In the genomic region with DNA sequence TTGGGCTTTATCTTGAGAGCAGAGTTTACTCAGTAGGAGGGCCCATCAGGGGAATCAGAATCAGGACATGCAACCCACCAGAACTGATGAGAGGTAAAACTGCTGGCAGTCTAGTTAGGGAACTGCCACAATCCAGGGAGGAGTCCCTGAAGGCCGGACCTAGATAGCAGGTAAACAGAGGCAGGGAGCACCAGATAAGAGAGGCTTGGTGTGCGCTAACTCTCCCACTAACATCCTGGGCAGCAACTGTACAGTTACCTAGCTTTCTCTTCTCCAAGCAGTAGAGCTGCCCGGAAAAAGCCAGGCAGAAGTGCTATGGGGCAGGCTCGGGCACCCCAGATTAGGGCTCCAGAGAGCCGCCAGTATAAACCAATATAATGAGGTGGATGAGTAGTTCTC, we compare ENCODE assay signal across 11 cellular contexts. TPM values are rescaled to one million over a fixed set of nuclear protein-coding genes. Genes with fewer than 3 reads are reported as not detected.
DNase-seq lines count a peak whose midpoint lies in the region; ATAC-seq, FAIRE-seq and TF ChIP-seq lines count a peak whose summit lies in the region.
"Had no signal": no experiment of that assay in that cellular context is flagged by ENCODE, and none has a peak within 500 bp of the region (broad histone marks: within the 10 kb centered on the region; RNA-seq: fewer than 3 reads in every experiment).

No MANE protein-coding gene starts in this region.

- no peaks in the 10 kb centered on the region for H3F3A ChIP-seq in PC-3 (ENCODE audit: low read length, unreplicated experiment)

- intact Hi-C loops in PC-3 (cut with micrococcal nuclease) = loop anchor here (5.0 to 10.0 kb wide), 3 partner anchors 70 to 300 kb away; partner anchors contain the start of gene SRSF8
- intact Hi-C loops in ovary (cut with DNase I) = no loop called here

- peaks cover 19% of the 10 kb centered on the region for H3K4me1 ChIP-seq in BLaER1
- peaks cover 45% of the 10 kb centered on the region for H3K4me1 ChIP-seq in PC-3 (ENCODE audit: insufficient read depth, low read length)
- peaks cover 0 to 2% of the 10 kb centered on the region in 2 donors for H3K4me1 ChIP-seq in esophagus (ENCODE audit: control insufficient read depth in 2 of 2, insufficient read depth in 2 of 2, low read length in 1 of 2)
- H3K4me1 ChIP-seq in trophoblast cell (ENCODE audit: control insufficient read depth in 1 of 2, insufficient read depth in 2 of 2, low read length in 2 of 2) = peaks cover 9 to 17% of the 10 kb centered on the region in 2 experiments
- peaks cover 2% of the 10 kb centered on the region for H3K4me1 ChIP-seq in ovary (ENCODE audit: insufficient read depth)

- H2AFZ ChIP-seq in PC-3 (ENCODE audit: low read length) = peak overlapping the region; percentile 64
- peak overlapping the region; percentile 93 for H2AFZ ChIP-seq in trophoblast cell (ENCODE audit: insufficient read depth, low read length, poor library complexity)

- BruUV-seq in PC-3 (replicated peaks; lab: Mats Ljungman, UMichigan) = no TSS peak

- H3K79me2 ChIP-seq in PC-3 (ENCODE audit: low read length) (peaks cover 40% of the 10 kb centered on the region), trophoblast cell (ENCODE audit: control insufficient read depth, insufficient read depth, low read length, poor library complexity) (peaks cover 29% of the 10 kb centered on the region)

- H3K36me3 ChIP-seq in BLaER1 (peaks cover 3% of the 10 kb centered on the region; the same call in 1 of the 2 replicates), PC-3 (ENCODE audit: low read depth, low read length) (no peaks in the 10 kb centered on the region), esophagus (ENCODE audit: control insufficient read depth in 2 of 2, insufficient read depth in 2 of 2, low read length in 1 of 2) (no peaks in the 10 kb centered on the region), trophoblast cell (ENCODE audit: control insufficient read depth in 1 of 2, insufficient read depth in 2 of 2, low read length in 2 of 2) (no peaks in the 10 kb centered on the region), ovary (no peaks in the 10 kb centered on the region)

- FAIRE-seq in frontal cortex (lab: Jason Lieb, UNC) = no peak
- FAIRE-seq: islet of Langerhans had no signal

- peak overlapping the region; percentile 96 for H4K8ac ChIP-seq in trophoblast cell (ENCODE audit: low read depth, low read length)

- TF ChIP-seq CTCF in PC-3 (conservative IDR thresholded peaks at IDR 0.05; ENCODE audit: low read depth, low read length) = no peak
- TF ChIP-seq CTCF in ovary (IDR thresholded peaks at IDR 0.05) = no peak

- H3K9me2 ChIP-seq in PC-3 (replicated peaks; ENCODE audit: low read length) = no peaks in the 10 kb centered on the region

- DNase-seq in PC-3 (no peak), trophoblast cell (no peak), LoVo (ENCODE audit: low spot score) (no peak), NCI-H2196 (lab: John Stamatoyannopoulos, UW; ENCODE audit: unreplicated experiment) (no peak), frontal cortex (ENCODE audit: low spot score in 2 of 2) (no peak), ovary (no peak)
- DNase-seq: effector memory CD4-positive, alpha-beta T cell had no signal

- H3K14ac ChIP-seq in trophoblast cell (ENCODE audit: low read length) = peak overlapping the region; percentile 99

- H3K9ac ChIP-seq in BLaER1 = no peak overlapping the region; the same call in 1 of the 2 replicates
- peak overlapping the region; percentile 93 for H3K9ac ChIP-seq in PC-3 (ENCODE audit: low read length)
- H3K9ac ChIP-seq in trophoblast cell (ENCODE audit: low read length) = peak overlapping the region; percentile 6

- H4K91ac ChIP-seq in trophoblast cell (ENCODE audit: low read depth, low read length) = peak overlapping the region; percentile 100

- peak overlapping the region; percentile 100 for H2BK5ac ChIP-seq in trophoblast cell (ENCODE audit: low read depth, low read length, poor library complexity)

- peak overlapping the region; percentile 93; the same call in 1 of the 2 replicates for H3K27ac ChIP-seq in BLaER1
- peak overlapping the region; percentile 61 for H3K27ac ChIP-seq in PC-3 (ENCODE audit: low read length)
- peak overlapping the region; percentile 95 to 99 for H3K27ac ChIP-seq in esophagus (ENCODE audit: low read depth in 2 of 2, low read length in 1 of 2)
- peak overlapping the region; percentile 100 for H3K27ac ChIP-seq in trophoblast cell (ENCODE audit: low read depth, low read length)
- H3K27ac ChIP-seq in ovary = no peak overlapping the region

- CTCF ChIA-PET in PC-3 (lab: Charles Lee) = interaction anchor here (0.9 to 1.8 kb wide), 3 partner anchors 19 to 201 kb away, joined by 3 to 6 read pairs (median 5); no protein-coding TSS in a partner anchor

- H3K18ac ChIP-seq in trophoblast cell (ENCODE audit: low read length) = peak overlapping the region; percentile 100

- H3K23ac ChIP-seq in trophoblast cell (ENCODE audit: low read length) = no peak overlapping the region

- H4K12ac ChIP-seq in trophoblast cell (ENCODE audit: low read depth, low read length) = peak overlapping the region; percentile 97

- peak overlapping the region; percentile 100 for H2BK120ac ChIP-seq in trophoblast cell (ENCODE audit: insufficient read depth, low read length, poor library complexity)

- WGBS in esophagus, 2 donors = 54% methylated on average over 5 of the region's 5 CpGs
- no CpG with 5 or more reads among the region's 5 CpGs for WGBS in trophoblast cell (ENCODE audit: extremely low coverage, insufficient coverage, insufficient read length)
- 81 to 84% (median 84%) methylated on average over 5 of the region's 5 CpGs for WGBS in ovary, 3 donors

- H3K27me3 ChIP-seq in BLaER1 (no peaks in the 10 kb centered on the region), PC-3 (ENCODE audit: low read length) (no peaks in the 10 kb centered on the region), esophagus (ENCODE audit: control insufficient read depth in 1 of 2, insufficient read depth in 2 of 2, low read length in 2 of 2) (no peaks in the 10 kb centered on the region), trophoblast cell (ENCODE audit: insufficient read depth, low read length) (no peaks in the 10 kb centered on the region), ovary (no peaks in the 10 kb centered on the region)

- TF ChIP-seq EP300 in ovary (IDR thresholded peaks at IDR 0.05) = no peak

- peak overlapping the region; percentile 99 for H3K4ac ChIP-seq in trophoblast cell (ENCODE audit: low read depth, low read length)

- peak overlapping the region; percentile 99 for H2AK5ac ChIP-seq in trophoblast cell (ENCODE audit: low read length)

- H3K4me2 ChIP-seq in BLaER1 (peak overlapping the region; percentile 93), PC-3 (ENCODE audit: low read length) (peak overlapping the region; percentile 95), trophoblast cell (ENCODE audit: low read length) (peak overlapping the region; percentile 83)

- peaks cover 36% of the 10 kb centered on the region for H3K79me1 ChIP-seq in trophoblast cell (ENCODE audit: low read length)

- H3K9me3 ChIP-seq in BLaER1 = peaks cover 8% of the 10 kb centered on the region; the same call in 1 of the 2 replicates
- H3K9me3 ChIP-seq in PC-3 (ENCODE audit: low read length) = no peaks in the 10 kb centered on the region
- H3K9me3 ChIP-seq in esophagus (ENCODE audit: control insufficient read depth in 2 of 2, insufficient read depth in 1 of 2, low read depth in 1 of 2, low read length in 1 of 2) = no peaks in the 10 kb centered on the region
- H3K9me3 ChIP-seq in trophoblast cell (ENCODE audit: insufficient read depth, low read depth, low read length) = no peaks in the 10 kb centered on the region
- H3K9me3 ChIP-seq in ovary = no peaks in the 10 kb centered on the region

- peaks cover 27% of the 10 kb centered on the region for H4K20me1 ChIP-seq in BLaER1
- H4K20me1 ChIP-seq in PC-3 (ENCODE audit: low read length) = peaks cover 27% of the 10 kb centered on the region

- H2BK12ac ChIP-seq in trophoblast cell (ENCODE audit: low read length) = peak overlapping the region; percentile 100

- TF ChIP-seq POLR2A in ovary (IDR thresholded peaks at IDR 0.05) = no peak

- POLR2A ChIA-PET in PC-3 (lab: Charles Lee; ENCODE audit: unreplicated experiment) = interaction anchor here (0.6 kb wide), 1 partner anchor 260 kb away, joined by 6 read pairs; no protein-coding TSS in a partner anchor

- no peak for ATAC-seq in PC-3
- ATAC-seq: activated T-helper 17 cell treated with anti-CD3 and anti-CD28 coated beads, Interleukin-2, amount 50 U/mL, for 72 hours had no signal

- H3K4me3 ChIP-seq in BLaER1 = no peak overlapping the region; the same call in 1 of the 2 replicates
- H3K4me3 ChIP-seq in PC-3 (ENCODE audit: low read length) = peak overlapping the region; percentile 94; the same call in 1 of the 2 replicates
- peak overlapping the region in 1 of 2 donors; percentile 100 for H3K4me3 ChIP-seq in esophagus (ENCODE audit: low read depth in 1 of 2, low read length in 2 of 2)
- H3K4me3 ChIP-seq in trophoblast cell (ENCODE audit: low read depth, low read length) = no peak overlapping the region
- no peak overlapping the region for H3K4me3 ChIP-seq in ovary

RNA-seq across cellular contexts. Expression of gene AMOTL1, which starts 0.9 kb away (rescaled TPM):
- total RNA-seq in PC-3 (2014; rRNA removed) (32.6 and 37.9 TPM in 2 replicates), frontal cortex (35.5 TPM), ovary (10 to 100 TPM in 6 of 7 donors, 1 to 10 TPM in 1; 8.7 to 20.8 (median 13.6) TPM)
- polyA plus RNA-seq in esophagus (10 to 100 TPM; 11.3 to 15.4 TPM), ovary (10 to 100 TPM in 1 of 2 donors, 1 to 10 TPM in 1; 5.4 to 24.8 TPM)
- polyA plus RNA-seq in trophoblast cell (2013) = 31.6 and 32.9 TPM in 2 replicates

Comparison
In these comparisons a context has a peak if more than half of its experiments do, and no peak if none do; other contexts are left out.
1. H3K27ac ChIP-seq: peak in BLaER1 (single experiment), PC-3 (single experiment), esophagus (2 of 2) and trophoblast cell (single experiment); none in ovary (0 of 2).
2. Peak in every context shown above with its lines, with median percentiles within 50 percentile points of each other: H3K4me2 ChIP-seq.